Comparison of ENCODE assay signal across 1 cellular context in the genomic region with DNA sequence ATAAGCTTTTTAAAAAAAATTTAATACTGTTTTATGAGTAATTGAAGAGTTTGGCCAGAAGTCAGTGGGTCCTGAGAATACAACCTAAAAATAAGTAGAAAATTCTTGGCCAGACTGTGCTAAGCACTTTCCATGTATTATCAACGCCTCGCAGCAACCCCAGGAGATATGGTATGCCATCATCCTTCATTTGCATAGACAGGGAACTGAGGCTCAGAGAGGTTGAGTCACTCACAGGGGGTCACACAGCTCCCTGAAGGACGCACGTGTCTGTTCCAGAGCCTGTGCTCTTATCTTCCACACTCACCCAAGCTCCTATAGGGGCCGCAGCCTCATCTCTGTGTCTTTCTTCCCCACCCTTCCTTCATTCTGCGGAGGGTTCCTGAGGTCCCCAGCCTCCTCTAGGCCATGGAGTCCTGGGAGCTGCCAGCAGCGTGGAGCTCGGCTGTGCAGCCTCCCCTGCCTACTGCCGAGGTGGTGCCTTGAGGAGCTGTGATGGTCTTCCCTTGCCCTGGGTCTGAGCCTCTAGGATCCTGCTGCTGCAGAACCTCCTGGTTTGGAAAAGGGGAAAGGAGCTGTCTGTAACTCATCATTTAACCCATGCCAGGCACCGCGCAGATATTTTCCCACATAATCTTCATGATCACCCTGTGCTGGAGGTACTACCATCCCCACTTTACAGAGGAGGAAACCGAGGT.
TF ChIP-seq lines count a peak whose summit lies in the region.

No MANE protein-coding gene starts in this region.

TF ChIP-seq in K562, 482 proteins besides CTCF, POLR2A, EP300 and RAD21 (continues in another document):
- peak; percentile 90 for TF ChIP-seq BRD9 (IDR thresholded peaks at IDR 0.05; ENCODE audit: low read depth, partially characterized antibody)
- peak; percentile 83 for TF ChIP-seq BCOR (IDR thresholded peaks at IDR 0.05)
- no peak for TF ChIP-seq E2F3 (CRISPR knock-in tag; IDR thresholded peaks at IDR 0.05)
- peak in 1 of 2 experiments; percentile 56; a peak in 1 of 4 replicates for TF ChIP-seq FOXA3 (CRISPR knock-in tag; conservative IDR thresholded peaks at IDR 0.05 in 1 of 2, IDR thresholded peaks at IDR 0.05 in 1 of 2)
- TF ChIP-seq, protein P1, sequence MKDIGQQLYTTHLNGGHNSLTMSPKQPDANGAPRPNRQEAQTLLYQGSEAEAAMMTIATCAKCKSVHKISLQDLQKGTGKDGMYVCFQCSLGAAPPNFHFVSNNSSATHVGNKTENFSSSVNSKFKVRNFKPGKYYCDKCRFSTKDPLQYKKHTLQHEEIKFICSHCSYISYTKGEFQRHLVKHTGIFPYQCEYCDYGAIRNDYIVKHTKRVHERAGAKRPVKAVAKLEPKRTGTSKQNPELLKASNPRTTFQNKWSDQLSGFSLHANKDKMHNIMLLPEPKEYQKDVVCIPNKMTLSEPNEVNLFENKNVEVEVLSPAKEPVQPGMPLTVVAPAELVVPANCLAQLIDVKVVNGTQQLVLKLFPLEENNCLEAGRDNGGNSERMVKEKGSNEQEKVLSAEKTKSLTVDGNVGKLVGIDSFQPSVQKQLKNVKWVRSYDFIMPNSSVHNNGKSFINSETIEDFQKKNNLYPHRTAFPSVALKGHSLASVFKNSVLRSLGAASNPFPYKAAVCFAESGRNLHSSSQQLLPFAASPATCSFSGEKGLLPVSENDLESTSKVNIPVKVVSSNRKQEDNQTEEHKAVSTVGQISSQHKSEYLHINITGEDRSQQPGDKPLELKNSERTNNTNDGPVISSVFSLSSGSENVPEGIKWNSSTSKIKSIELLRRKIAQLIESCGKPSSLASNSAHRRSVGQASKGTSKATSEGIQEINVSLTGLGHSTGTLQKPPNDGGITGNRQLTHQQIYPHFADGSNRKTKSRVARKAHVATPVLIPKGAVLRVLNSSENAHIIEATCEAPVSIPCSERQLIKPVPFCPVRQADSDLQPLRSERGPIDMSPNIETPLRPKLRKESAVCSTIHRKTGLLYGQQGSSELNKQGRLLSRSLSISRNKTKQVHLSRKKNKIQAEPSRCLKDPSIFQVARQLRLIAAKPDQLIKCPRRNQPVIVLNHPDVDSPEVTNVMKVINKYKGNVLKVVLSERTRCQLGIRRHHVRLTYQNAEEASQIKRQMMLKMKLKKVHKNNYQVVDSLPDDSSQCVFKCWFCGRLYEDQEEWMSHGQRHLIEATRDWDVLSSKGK (CRISPR knock-in tag; IDR thresholded peaks at IDR 0.05), result no peak
- peak; percentile 99 for TF ChIP-seq RBM25 (IDR thresholded peaks at IDR 0.05; ENCODE audit: low read depth, low read length, severe bottlenecking)
- TF ChIP-seq, protein P2, sequence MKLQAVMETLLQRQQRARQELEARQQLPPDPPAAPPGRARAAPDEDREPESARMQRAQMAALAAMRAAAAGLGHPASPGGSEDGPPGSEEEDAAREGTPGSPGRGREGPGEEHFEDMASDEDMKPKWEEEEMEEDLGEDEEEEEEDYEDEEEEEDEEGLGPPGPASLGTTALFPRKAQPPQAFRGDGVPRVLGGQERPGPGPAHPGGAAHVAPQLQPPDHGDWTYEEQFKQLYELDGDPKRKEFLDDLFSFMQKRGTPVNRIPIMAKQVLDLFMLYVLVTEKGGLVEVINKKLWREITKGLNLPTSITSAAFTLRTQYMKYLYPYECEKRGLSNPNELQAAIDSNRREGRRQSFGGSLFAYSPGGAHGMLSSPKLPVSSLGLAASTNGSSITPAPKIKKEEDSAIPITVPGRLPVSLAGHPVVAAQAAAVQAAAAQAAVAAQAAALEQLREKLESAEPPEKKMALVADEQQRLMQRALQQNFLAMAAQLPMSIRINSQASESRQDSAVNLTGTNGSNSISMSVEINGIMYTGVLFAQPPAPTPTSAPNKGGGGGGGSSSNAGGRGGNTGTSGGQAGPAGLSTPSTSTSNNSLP (IDR thresholded peaks at IDR 0.05; ENCODE audit: borderline replicate concordance, low read depth, low read length), result no peak
- peak; percentile 88 for TF ChIP-seq ADNP (tag; IDR thresholded peaks at IDR 0.05)
- no peak for TF ChIP-seq CBFA2T2 (conservative IDR thresholded peaks at IDR 0.05)
- 0 out of 4 replicates have a peak, but pooled peaks of 1 of the 2 experiments have one; percentile 6 for TF ChIP-seq NRF1 (conservative IDR thresholded peaks at IDR 0.05 in 1 of 2, IDR thresholded peaks at IDR 0.05 in 1 of 2)
- TF ChIP-seq BMI1 (IDR thresholded peaks at IDR 0.05; ENCODE audit: low read length), result no peak
- TF ChIP-seq, protein P3, sequence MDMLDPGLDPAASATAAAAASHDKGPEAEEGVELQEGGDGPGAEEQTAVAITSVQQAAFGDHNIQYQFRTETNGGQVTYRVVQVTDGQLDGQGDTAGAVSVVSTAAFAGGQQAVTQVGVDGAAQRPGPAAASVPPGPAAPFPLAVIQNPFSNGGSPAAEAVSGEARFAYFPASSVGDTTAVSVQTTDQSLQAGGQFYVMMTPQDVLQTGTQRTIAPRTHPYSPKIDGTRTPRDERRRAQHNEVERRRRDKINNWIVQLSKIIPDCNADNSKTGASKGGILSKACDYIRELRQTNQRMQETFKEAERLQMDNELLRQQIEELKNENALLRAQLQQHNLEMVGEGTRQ (CRISPR knock-in tag; IDR thresholded peaks at IDR 0.05), result no peak
- no peak for TF ChIP-seq ZNF717 (CRISPR knock-in tag; IDR thresholded peaks at IDR 0.05)
- no peak for TF ChIP-seq SMAD3 (CRISPR knock-in tag; conservative IDR thresholded peaks at IDR 0.05)
- TF ChIP-seq ZNF696 (CRISPR knock-in tag; conservative IDR thresholded peaks at IDR 0.05), result 0 out of 2 replicates have a peak, but pooled peaks have one; percentile 37
- TF ChIP-seq ZNF224 (CRISPR knock-in tag; IDR thresholded peaks at IDR 0.05), result no peak
- no peak for TF ChIP-seq CTBP1 (IDR thresholded peaks at IDR 0.05; ENCODE audit: borderline replicate concordance)
- TF ChIP-seq, protein P4, sequence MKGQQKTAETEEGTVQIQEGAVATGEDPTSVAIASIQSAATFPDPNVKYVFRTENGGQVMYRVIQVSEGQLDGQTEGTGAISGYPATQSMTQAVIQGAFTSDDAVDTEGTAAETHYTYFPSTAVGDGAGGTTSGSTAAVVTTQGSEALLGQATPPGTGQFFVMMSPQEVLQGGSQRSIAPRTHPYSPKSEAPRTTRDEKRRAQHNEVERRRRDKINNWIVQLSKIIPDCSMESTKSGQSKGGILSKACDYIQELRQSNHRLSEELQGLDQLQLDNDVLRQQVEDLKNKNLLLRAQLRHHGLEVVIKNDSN (CRISPR knock-in tag; IDR thresholded peaks at IDR 0.05), result 0 out of 2 replicates have a peak, but pooled peaks have one; percentile 2
- no peak for TF ChIP-seq NR2C2 (CRISPR knock-in tag; IDR thresholded peaks at IDR 0.05)
- no peak for TF ChIP-seq NR2C2 (tag; IDR thresholded peaks at IDR 0.05)
- TF ChIP-seq CHD2 (IDR thresholded peaks at IDR 0.05; ENCODE audit: low read depth, low read length), result no peak
- peak; percentile 8 for TF ChIP-seq CCNT2 (IDR thresholded peaks at IDR 0.05; ENCODE audit: borderline replicate concordance, extremely low read depth, insufficient read length, low read depth, low read length)
- TF ChIP-seq ZNF263 (CRISPR knock-in tag; IDR thresholded peaks at IDR 0.05; ENCODE audit: borderline replicate concordance), result no peak
- TF ChIP-seq EP400 (IDR thresholded peaks at IDR 0.05), result no peak
- TF ChIP-seq TARDBP (IDR thresholded peaks at IDR 0.05), result no peak
- no peak for TF ChIP-seq NFE2L1 (tag; IDR thresholded peaks at IDR 0.05; ENCODE audit: borderline replicate concordance, low read depth)
- TF ChIP-seq, protein P5, sequence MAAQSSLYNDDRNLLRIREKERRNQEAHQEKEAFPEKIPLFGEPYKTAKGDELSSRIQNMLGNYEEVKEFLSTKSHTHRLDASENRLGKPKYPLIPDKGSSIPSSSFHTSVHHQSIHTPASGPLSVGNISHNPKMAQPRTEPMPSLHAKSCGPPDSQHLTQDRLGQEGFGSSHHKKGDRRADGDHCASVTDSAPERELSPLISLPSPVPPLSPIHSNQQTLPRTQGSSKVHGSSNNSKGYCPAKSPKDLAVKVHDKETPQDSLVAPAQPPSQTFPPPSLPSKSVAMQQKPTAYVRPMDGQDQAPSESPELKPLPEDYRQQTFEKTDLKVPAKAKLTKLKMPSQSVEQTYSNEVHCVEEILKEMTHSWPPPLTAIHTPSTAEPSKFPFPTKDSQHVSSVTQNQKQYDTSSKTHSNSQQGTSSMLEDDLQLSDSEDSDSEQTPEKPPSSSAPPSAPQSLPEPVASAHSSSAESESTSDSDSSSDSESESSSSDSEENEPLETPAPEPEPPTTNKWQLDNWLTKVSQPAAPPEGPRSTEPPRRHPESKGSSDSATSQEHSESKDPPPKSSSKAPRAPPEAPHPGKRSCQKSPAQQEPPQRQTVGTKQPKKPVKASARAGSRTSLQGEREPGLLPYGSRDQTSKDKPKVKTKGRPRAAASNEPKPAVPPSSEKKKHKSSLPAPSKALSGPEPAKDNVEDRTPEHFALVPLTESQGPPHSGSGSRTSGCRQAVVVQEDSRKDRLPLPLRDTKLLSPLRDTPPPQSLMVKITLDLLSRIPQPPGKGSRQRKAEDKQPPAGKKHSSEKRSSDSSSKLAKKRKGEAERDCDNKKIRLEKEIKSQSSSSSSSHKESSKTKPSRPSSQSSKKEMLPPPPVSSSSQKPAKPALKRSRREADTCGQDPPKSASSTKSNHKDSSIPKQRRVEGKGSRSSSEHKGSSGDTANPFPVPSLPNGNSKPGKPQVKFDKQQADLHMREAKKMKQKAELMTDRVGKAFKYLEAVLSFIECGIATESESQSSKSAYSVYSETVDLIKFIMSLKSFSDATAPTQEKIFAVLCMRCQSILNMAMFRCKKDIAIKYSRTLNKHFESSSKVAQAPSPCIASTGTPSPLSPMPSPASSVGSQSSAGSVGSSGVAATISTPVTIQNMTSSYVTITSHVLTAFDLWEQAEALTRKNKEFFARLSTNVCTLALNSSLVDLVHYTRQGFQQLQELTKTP (IDR thresholded peaks at IDR 0.05; ENCODE audit: low read depth in 1 of 2, partially characterized antibody in 2 of 2), result peak in 1 of 2 experiments; percentile 6
- TF ChIP-seq SMARCA5 (IDR thresholded peaks at IDR 0.05), result peak; percentile 99
- TF ChIP-seq CAMTA2 (CRISPR knock-in tag; conservative IDR thresholded peaks at IDR 0.05), result no peak
- TF ChIP-seq, protein P6, sequence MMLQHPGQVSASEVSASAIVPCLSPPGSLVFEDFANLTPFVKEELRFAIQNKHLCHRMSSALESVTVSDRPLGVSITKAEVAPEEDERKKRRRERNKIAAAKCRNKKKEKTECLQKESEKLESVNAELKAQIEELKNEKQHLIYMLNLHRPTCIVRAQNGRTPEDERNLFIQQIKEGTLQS (IDR thresholded peaks at IDR 0.05), result peak; percentile 43; the same call in 1 of the 2 replicates
- TF ChIP-seq, protein P6 (CRISPR knock-in tag; conservative IDR thresholded peaks at IDR 0.05), result no peak
- TF ChIP-seq RBM15 (IDR thresholded peaks at IDR 0.05; ENCODE audit: insufficient read depth, low read length), result no peak
- TF ChIP-seq SP1 (CRISPR knock-in tag; IDR thresholded peaks at IDR 0.05), result peak; percentile 5; the same call in 1 of the 2 replicates
- no peak for TF ChIP-seq SREBF2 (CRISPR knock-in tag; IDR thresholded peaks at IDR 0.05)
- no peak for TF ChIP-seq POLR3G (IDR thresholded peaks at IDR 0.05; ENCODE audit: extremely low read depth, insufficient read length, insufficient replicate concordance)
- no peak for TF ChIP-seq SIRT6 (IDR thresholded peaks at IDR 0.05; ENCODE audit: low read depth, low read length)
- TF ChIP-seq POU5F1 (IDR thresholded peaks at IDR 0.05; ENCODE audit: borderline replicate concordance, low read depth, low read length, partially characterized antibody), result no peak
- TF ChIP-seq, protein P7, sequence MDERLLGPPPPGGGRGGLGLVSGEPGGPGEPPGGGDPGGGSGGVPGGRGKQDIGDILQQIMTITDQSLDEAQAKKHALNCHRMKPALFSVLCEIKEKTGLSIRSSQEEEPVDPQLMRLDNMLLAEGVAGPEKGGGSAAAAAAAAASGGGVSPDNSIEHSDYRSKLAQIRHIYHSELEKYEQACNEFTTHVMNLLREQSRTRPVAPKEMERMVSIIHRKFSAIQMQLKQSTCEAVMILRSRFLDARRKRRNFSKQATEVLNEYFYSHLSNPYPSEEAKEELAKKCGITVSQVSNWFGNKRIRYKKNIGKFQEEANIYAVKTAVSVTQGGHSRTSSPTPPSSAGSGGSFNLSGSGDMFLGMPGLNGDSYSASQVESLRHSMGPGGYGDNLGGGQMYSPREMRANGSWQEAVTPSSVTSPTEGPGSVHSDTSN (CRISPR knock-in tag; IDR thresholded peaks at IDR 0.05; ENCODE audit: low read depth), result no peak
- TF ChIP-seq, protein P7 (tag; conservative IDR thresholded peaks at IDR 0.05; ENCODE audit: low read depth), result 0 out of 2 replicates have a peak, but pooled peaks have one; percentile 2
- no peak for TF ChIP-seq SAFB (IDR thresholded peaks at IDR 0.05; ENCODE audit: borderline replicate concordance, low read depth, low read length)
- no peak for TF ChIP-seq ZNF3 (CRISPR knock-in tag; IDR thresholded peaks at IDR 0.05)
- TF ChIP-seq NBN (IDR thresholded peaks at IDR 0.05; ENCODE audit: low read depth), result no peak
- TF ChIP-seq PHB (CRISPR knock-in tag; IDR thresholded peaks at IDR 0.05), result no peak
- TF ChIP-seq PRPF4 (IDR thresholded peaks at IDR 0.05; ENCODE audit: insufficient read depth, low read depth, low read length, poor library complexity, severe bottlenecking), result no peak
- TF ChIP-seq MYBL2 (IDR thresholded peaks at IDR 0.05; ENCODE audit: low read depth), result no peak
- TF ChIP-seq MYBL2 (CRISPR knock-in tag; IDR thresholded peaks at IDR 0.05; ENCODE audit: borderline replicate concordance), result no peak
- TF ChIP-seq DDX20 (tag; IDR thresholded peaks at IDR 0.05; ENCODE audit: low read depth), result no peak
- TF ChIP-seq ZNF197 (CRISPR knock-in tag; IDR thresholded peaks at IDR 0.05; ENCODE audit: low read depth), result no peak
- TF ChIP-seq, protein P8, sequence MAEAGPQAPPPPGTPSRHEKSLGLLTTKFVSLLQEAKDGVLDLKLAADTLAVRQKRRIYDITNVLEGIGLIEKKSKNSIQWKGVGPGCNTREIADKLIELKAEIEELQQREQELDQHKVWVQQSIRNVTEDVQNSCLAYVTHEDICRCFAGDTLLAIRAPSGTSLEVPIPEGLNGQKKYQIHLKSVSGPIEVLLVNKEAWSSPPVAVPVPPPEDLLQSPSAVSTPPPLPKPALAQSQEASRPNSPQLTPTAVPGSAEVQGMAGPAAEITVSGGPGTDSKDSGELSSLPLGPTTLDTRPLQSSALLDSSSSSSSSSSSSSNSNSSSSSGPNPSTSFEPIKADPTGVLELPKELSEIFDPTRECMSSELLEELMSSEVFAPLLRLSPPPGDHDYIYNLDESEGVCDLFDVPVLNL (CRISPR knock-in tag; IDR thresholded peaks at IDR 0.05; ENCODE audit: low read depth), result peak; percentile 55; the same call in 1 of the 2 replicates
- TF ChIP-seq SRF (CRISPR knock-in tag; IDR thresholded peaks at IDR 0.05), result 0 out of 4 replicates have a peak, but pooled peaks of 1 of the 2 experiments have one; percentile 23
